Comparison of ENCODE assay signal across 1 cellular context in genomic region chr15:88841201-88841600, GRCh38.
TF ChIP-seq lines count a peak whose summit lies in the region.

No MANE protein-coding gene starts in this region.

TF ChIP-seq in K562, 482 proteins besides CTCF, POLR2A, EP300 and RAD21:
- peak; percentile 97 for TF ChIP-seq ZBTB40 (IDR thresholded peaks at IDR 0.05)
- TF ChIP-seq ZBTB40 (CRISPR knock-in tag; IDR thresholded peaks at IDR 0.05) = peak; percentile 95
- TF ChIP-seq IRF9 (tag; IDR thresholded peaks at IDR 0.05) = no peak
